Comparison of ENCODE assay signal across 14 cellular contexts in the genomic region with DNA sequence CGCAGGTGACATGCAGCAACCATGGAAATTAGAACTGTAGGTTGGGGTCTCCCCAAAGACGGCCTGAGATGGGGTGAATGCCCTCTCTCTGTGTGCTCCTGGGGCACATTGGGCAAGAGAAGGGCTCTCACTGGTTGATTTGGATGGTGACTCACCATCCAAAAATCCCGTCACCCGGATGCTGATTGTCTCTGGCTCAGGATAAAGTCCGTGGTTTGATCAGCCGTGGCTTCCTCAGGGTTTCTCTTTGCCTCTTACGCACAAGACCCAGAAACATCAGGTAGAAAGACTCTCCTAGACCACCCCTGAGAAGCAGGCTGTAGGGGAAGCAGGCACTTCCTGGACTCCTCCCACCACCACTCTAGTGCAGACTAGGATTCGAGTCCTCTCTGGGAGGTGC.
DNase-seq lines count a peak whose midpoint lies in the region; ATAC-seq and TF ChIP-seq lines count a peak whose summit lies in the region.
"Had no signal": no experiment of that assay in that cellular context is flagged by ENCODE, and none has a peak within 500 bp of the region (broad histone marks: within the 10 kb centered on the region; RNA-seq: fewer than 3 reads in every experiment).

No MANE protein-coding gene starts in this region.

- H3K27me3 ChIP-seq in MG63 (no peaks in the 10 kb centered on the region), dorsolateral prefrontal cortex (no peaks in the 10 kb centered on the region), muscle layer of colon (ENCODE audit: control insufficient read depth in 1 of 2, insufficient read depth in 2 of 2, low read length in 2 of 2) (no peaks in the 10 kb centered on the region)
- no peaks in the 10 kb centered on the region for H3K27me3 ChIP-seq in effector memory CD4-positive, alpha-beta T cell (replicated peaks; ENCODE audit: control insufficient read depth, insufficient read depth, low read length, poor library complexity, severe bottlenecking)

- H3K36me3 ChIP-seq in MG63 (no peaks in the 10 kb centered on the region), muscle layer of colon (ENCODE audit: insufficient read depth, low read length) (no peaks in the 10 kb centered on the region)
- no peaks in the 10 kb centered on the region for H3K36me3 ChIP-seq in effector memory CD4-positive, alpha-beta T cell (ENCODE audit: control insufficient read depth, insufficient read depth, low read length)

- intact Hi-C loops in dorsolateral prefrontal cortex (cut with DNase I), result loop anchor here in 1 of 2 donors (10.0 kb wide), 1 partner anchor 490 kb away; no protein-coding TSS in a partner anchor

- H3K4me1 ChIP-seq in muscle layer of colon (ENCODE audit: insufficient read depth, low read length), result peaks cover 26% of the 10 kb centered on the region
- H3K4me1 ChIP-seq in effector memory CD4-positive, alpha-beta T cell (ENCODE audit: control insufficient read depth, insufficient read depth, low read length, poor library complexity, severe bottlenecking), result no peaks in the 10 kb centered on the region

- no peak overlapping the region for H3K9ac ChIP-seq in muscle layer of colon (ENCODE audit: low read length)

- no peak for ATAC-seq in GM18907 (IDR thresholded peaks at IDR 0.05; ENCODE audit: unreplicated experiment)
- no peak for ATAC-seq in HG02973 (IDR thresholded peaks at IDR 0.05; ENCODE audit: unreplicated experiment)

- H3K9me3 ChIP-seq in MG63, result no peaks in the 10 kb centered on the region
- no peaks in the 10 kb centered on the region for H3K9me3 ChIP-seq in muscle layer of colon (ENCODE audit: low read length)
- H3K9me3 ChIP-seq in effector memory CD4-positive, alpha-beta T cell (ENCODE audit: control insufficient read depth, low read length), result no peaks in the 10 kb centered on the region

- peak overlapping the region in 46 of 59 donors; percentile 3 to 86 (median 71) for H3K27ac ChIP-seq in dorsolateral prefrontal cortex
- peak overlapping the region; percentile 69 for H3K27ac ChIP-seq in muscle layer of colon (ENCODE audit: low read depth, low read length)
- no peak overlapping the region for H3K27ac ChIP-seq in effector memory CD4-positive, alpha-beta T cell (ENCODE audit: insufficient read depth, low read length, poor library complexity, severe bottlenecking)

- TF ChIP-seq CTCF in dorsolateral prefrontal cortex (IDR thresholded peaks at IDR 0.05 in 54 of 56, conservative IDR thresholded peaks at IDR 0.05 in 2 of 56; ENCODE audit: low read depth in 1 of 56, partially characterized antibody in 56 of 56), result no peak

- no peak overlapping the region for H3K4me3 ChIP-seq in MG63
- H3K4me3 ChIP-seq in dorsolateral prefrontal cortex, result peak overlapping the region in 41 of 59 donors; percentile 4 to 62 (median 43)
- H3K4me3 ChIP-seq in muscle layer of colon (ENCODE audit: low read depth in 1 of 2, low read length in 2 of 2), result peak overlapping the region in 1 of 2 donors; percentile 41
- H3K4me3 ChIP-seq in effector memory CD4-positive, alpha-beta T cell (ENCODE audit: insufficient read depth, low read depth, low read length, poor library complexity, severe bottlenecking), result no peak overlapping the region

- DNase-seq in A172 (ENCODE audit: low spot score) (peak; percentile 74), MG63 (peak; percentile 77), dorsolateral prefrontal cortex (no peak), mucosa of gallbladder (ENCODE audit: low spot score) (no peak)
- DNase-seq in effector memory CD4-positive, alpha-beta T cell, result no peak
- DNase-seq: activated naive CD4-positive, alpha-beta T cell treated with anti-CD3 and anti-CD28 coated beads, Interleukin-2, amount 50 U/mL, for 16 hours; GDM1; immature natural killer cell; NCI-H1048; NCI-H748 treated with DMSO at 0.1 percent for 48 hours; stimulated activated naive CD4-positive, alpha-beta T cell had no signal

Comparison
In these comparisons a context has a peak if more than half of its experiments do, and no peak if none do; other contexts are left out.
1. DNase-seq: peak in A172 (single experiment) and MG63 (single experiment); none in dorsolateral prefrontal cortex (0 of 10), effector memory CD4-positive, alpha-beta T cell (0 of 3) and mucosa of gallbladder (single experiment).
2. H3K4me3 ChIP-seq: peak in dorsolateral prefrontal cortex (41 of 59); none in MG63 (single experiment) and effector memory CD4-positive, alpha-beta T cell (single experiment).